In the genomic region with DNA sequence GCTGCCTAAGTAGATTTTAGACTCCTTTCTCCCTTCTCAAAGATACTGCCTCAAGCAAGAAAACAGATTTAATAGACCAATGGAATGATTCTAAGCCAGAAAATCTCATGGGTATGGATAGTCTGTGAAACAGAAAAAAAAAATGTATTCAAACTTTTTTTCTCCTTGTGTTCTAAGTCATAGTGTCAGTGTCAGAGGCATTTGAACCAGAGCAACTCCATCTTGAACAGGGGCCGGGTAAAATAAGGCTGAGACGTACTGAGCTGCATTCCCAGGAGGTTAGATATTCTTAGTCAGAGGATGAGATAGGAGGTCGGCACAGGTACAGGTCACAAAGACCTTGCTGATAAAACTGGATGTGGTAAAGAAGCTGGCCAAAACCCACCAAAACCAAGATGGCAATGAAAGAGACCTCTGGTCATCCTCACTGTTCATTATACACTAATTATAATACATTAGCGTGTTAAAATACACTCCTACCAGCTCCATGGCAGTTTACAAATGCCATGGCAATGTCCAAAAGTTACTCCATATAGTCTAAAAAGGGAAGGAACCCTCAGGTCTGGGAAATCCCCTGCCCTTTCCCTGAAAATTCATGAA, we compare ENCODE assay signal across 1 cellular context.
A peak's percentile ranks its signal among the peaks of the same experiment; 100 is the strongest.
TF ChIP-seq lines count a peak whose summit lies in the region.

No MANE protein-coding gene starts in this region.

TF ChIP-seq in K562, 482 proteins besides CTCF, POLR2A, EP300 and RAD21 (continued from another document and continues in another):
- TF ChIP-seq ATF2 (CRISPR knock-in tag; IDR thresholded peaks at IDR 0.05) (no peak), MEIS2 (IDR thresholded peaks at IDR 0.05; ENCODE audit: partially characterized antibody) (no peak), SIN3B (IDR thresholded peaks at IDR 0.05; ENCODE audit: low read depth) (no peak), NFE2 (IDR thresholded peaks at IDR 0.05; ENCODE audit: low read depth) (no peak), HOXB6 (CRISPR knock-in tag; IDR thresholded peaks at IDR 0.05; ENCODE audit: borderline replicate concordance) (no peak), ZNF143 (CRISPR knock-in tag; IDR thresholded peaks at IDR 0.05) (no peak), IRF9 (tag; IDR thresholded peaks at IDR 0.05) (peak; percentile 91), ZNF197 (CRISPR knock-in tag; IDR thresholded peaks at IDR 0.05; ENCODE audit: low read depth) (peak; percentile 80; the same call in 1 of the 2 replicates), FOXK1 (CRISPR knock-in tag; IDR thresholded peaks at IDR 0.05; ENCODE audit: borderline replicate concordance) (no peak), PATZ1 (CRISPR knock-in tag; IDR thresholded peaks at IDR 0.05; ENCODE audit: borderline replicate concordance) (peak; percentile 59; the same call in 1 of the 2 replicates), ETS2 (tag; IDR thresholded peaks at IDR 0.05; ENCODE audit: borderline replicate concordance, poor library complexity, severe bottlenecking) (peak; percentile 88), KLF6 (CRISPR knock-in tag; IDR thresholded peaks at IDR 0.05; ENCODE audit: borderline replicate concordance) (peak; percentile 97), TGIF2 (CRISPR knock-in tag; IDR thresholded peaks at IDR 0.05) (no peak), RFX7 (CRISPR knock-in tag; IDR thresholded peaks at IDR 0.05) (peak; percentile 89), RNF2 (IDR thresholded peaks at IDR 0.05) (no peak), ZNF274 (IDR thresholded peaks at IDR 0.05; ENCODE audit: borderline replicate concordance, low read depth, low read length) (no peak), ZNF644 (tag; IDR thresholded peaks at IDR 0.05; ENCODE audit: low read depth) (peak; percentile 94), PHB2 (IDR thresholded peaks at IDR 0.05; ENCODE audit: low read depth) (no peak), ZNF140 (CRISPR knock-in tag; IDR thresholded peaks at IDR 0.05) (peak; percentile 74), NFIC (IDR thresholded peaks at IDR 0.05) (no peak), KLF1 (tag; IDR thresholded peaks at IDR 0.05) (0 out of 2 replicates have a peak, but pooled peaks have one; percentile 54), ZNF518B (CRISPR knock-in tag; IDR thresholded peaks at IDR 0.05) (no peak), ZNF79 (CRISPR knock-in tag; IDR thresholded peaks at IDR 0.05; ENCODE audit: low read depth) (peak; percentile 91), CAMTA2 (CRISPR knock-in tag; conservative IDR thresholded peaks at IDR 0.05) (0 out of 2 replicates have a peak, but pooled peaks have one; percentile 60), TEAD1 (CRISPR knock-in tag; IDR thresholded peaks at IDR 0.05) (peak in 1 of 2 experiments; percentile 91; a peak in 2 of 4 replicates), ELF2 (CRISPR knock-in tag; IDR thresholded peaks at IDR 0.05) (0 out of 2 replicates have a peak, but pooled peaks have one; percentile 25), ZNF217 (CRISPR knock-in tag; IDR thresholded peaks at IDR 0.05) (no peak), ZNF766 (CRISPR knock-in tag; conservative IDR thresholded peaks at IDR 0.05) (peak; percentile 95), FOXP1 (CRISPR knock-in tag; IDR thresholded peaks at IDR 0.05) (no peak), ZKSCAN8 (CRISPR knock-in tag; IDR thresholded peaks at IDR 0.05) (peak; percentile 93), TBL1XR1 (IDR thresholded peaks at IDR 0.05; ENCODE audit: low read length in 2 of 2) (no peak), HDAC6 (IDR thresholded peaks at IDR 0.05; ENCODE audit: low read depth, low read length) (no peak), SAP30 (IDR thresholded peaks at IDR 0.05; ENCODE audit: borderline replicate concordance, insufficient read depth, low read depth, low read length, poor library complexity, severe bottlenecking) (no peak), ZSCAN32 (CRISPR knock-in tag; IDR thresholded peaks at IDR 0.05) (peak; percentile 66), ZBTB9 (CRISPR knock-in tag; IDR thresholded peaks at IDR 0.05) (peak; percentile 80; the same call in 1 of the 2 replicates), ZNF146 (CRISPR knock-in tag; IDR thresholded peaks at IDR 0.05; ENCODE audit: unreplicated experiment) (no peak), ZNF174 (CRISPR knock-in tag; IDR thresholded peaks at IDR 0.05) (peak; percentile 80; the same call in 1 of the 2 replicates), POLR2H (tag; IDR thresholded peaks at IDR 0.05; ENCODE audit: low read depth) (0 out of 2 replicates have a peak, but pooled peaks have one; percentile 17), BRD4 (IDR thresholded peaks at IDR 0.05) (no peak), NCOA6 (IDR thresholded peaks at IDR 0.05) (no peak), ZNF324 (CRISPR knock-in tag; IDR thresholded peaks at IDR 0.05) (peak; percentile 79), ARNT (IDR thresholded peaks at IDR 0.05) (no peak), FOS (IDR thresholded peaks at IDR 0.05; ENCODE audit: extremely low read depth, insufficient read length) (no peak), SRF (CRISPR knock-in tag; IDR thresholded peaks at IDR 0.05) (peak in 1 of 2 experiments; percentile 66; a peak in 1 of 4 replicates), SMAD2 (IDR thresholded peaks at IDR 0.05; ENCODE audit: low read depth, low read length) (no peak)
- TF ChIP-seq, protein P1, sequence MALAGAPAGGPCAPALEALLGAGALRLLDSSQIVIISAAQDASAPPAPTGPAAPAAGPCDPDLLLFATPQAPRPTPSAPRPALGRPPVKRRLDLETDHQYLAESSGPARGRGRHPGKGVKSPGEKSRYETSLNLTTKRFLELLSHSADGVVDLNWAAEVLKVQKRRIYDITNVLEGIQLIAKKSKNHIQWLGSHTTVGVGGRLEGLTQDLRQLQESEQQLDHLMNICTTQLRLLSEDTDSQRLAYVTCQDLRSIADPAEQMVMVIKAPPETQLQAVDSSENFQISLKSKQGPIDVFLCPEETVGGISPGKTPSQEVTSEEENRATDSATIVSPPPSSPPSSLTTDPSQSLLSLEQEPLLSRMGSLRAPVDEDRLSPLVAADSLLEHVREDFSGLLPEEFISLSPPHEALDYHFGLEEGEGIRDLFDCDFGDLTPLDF (CRISPR knock-in tag; IDR thresholded peaks at IDR 0.05): no peak
- TF ChIP-seq, protein P2, sequence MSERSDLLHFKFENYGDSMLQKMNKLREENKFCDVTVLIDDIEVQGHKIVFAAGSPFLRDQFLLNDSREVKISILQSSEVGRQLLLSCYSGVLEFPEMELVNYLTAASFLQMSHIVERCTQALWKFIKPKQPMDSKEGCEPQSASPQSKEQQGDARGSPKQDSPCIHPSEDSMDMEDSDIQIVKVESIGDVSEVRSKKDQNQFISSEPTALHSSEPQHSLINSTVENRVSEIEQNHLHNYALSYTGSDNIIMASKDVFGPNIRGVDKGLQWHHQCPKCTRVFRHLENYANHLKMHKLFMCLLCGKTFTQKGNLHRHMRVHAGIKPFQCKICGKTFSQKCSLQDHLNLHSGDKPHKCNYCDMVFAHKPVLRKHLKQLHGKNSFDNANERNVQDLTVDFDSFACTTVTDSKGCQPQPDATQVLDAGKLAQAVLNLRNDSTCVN (CRISPR knock-in tag; IDR thresholded peaks at IDR 0.05): no peak
- TF ChIP-seq, protein P3, sequence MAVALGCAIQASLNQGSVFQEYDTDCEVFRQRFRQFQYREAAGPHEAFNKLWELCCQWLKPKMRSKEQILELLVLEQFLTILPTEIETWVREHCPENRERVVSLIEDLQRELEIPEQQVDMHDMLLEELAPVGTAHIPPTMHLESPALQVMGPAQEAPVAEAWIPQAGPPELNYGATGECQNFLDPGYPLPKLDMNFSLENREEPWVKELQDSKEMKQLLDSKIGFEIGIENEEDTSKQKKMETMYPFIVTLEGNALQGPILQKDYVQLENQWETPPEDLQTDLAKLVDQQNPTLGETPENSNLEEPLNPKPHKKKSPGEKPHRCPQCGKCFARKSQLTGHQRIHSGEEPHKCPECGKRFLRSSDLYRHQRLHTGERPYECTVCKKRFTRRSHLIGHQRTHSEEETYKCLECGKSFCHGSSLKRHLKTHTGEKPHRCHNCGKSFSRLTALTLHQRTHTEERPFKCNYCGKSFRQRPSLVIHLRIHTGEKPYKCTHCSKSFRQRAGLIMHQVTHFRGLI (CRISPR knock-in tag; IDR thresholded peaks at IDR 0.05): peak; percentile 92
- TF ChIP-seq, protein P4, sequence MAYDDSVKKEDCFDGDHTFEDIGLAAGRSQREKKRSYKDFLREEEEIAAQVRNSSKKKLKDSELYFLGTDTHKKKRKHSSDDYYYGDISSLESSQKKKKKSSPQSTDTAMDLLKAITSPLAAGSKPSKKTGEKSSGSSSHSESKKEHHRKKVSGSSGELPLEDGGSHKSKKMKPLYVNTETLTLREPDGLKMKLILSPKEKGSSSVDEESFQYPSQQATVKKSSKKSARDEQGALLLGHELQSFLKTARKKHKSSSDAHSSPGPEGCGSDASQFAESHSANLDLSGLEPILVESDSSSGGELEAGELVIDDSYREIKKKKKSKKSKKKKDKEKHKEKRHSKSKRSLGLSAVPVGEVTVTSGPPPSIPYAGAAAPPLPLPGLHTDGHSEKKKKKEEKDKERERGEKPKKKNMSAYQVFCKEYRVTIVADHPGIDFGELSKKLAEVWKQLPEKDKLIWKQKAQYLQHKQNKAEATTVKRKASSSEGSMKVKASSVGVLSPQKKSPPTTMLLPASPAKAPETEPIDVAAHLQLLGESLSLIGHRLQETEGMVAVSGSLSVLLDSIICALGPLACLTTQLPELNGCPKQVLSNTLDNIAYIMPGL (CRISPR knock-in tag; IDR thresholded peaks at IDR 0.05): no peak
- TF ChIP-seq, protein P5, sequence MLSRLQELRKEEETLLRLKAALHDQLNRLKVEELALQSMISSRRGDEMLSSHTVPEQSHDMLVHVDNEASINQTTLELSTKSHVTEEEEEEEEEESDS (CRISPR knock-in tag; IDR thresholded peaks at IDR 0.05): no peak
